19 cellular contexts compared by ENCODE assay signal in the genomic region with DNA sequence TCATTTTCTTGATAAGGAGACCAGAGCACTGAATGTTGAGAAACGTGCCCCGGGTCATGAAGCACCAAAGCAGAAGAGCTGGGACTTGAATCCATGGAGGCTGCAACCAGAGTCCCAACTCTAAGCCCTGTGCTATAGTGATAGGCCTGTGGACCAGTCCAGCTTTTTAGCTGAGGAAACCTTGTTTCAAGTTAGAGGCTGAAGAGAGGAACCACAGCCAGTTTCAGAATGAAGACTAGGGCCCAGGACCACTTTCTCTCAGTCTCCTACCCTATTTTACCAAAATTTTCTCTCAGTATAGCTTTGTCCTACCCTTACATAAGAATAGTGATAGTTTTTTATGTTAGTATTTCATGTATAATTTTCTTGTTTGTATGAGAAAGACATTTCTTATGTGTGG. TPM values are rescaled to one million over a fixed set of nuclear protein-coding genes. Genes with fewer than 3 reads are reported as not detected.
A peak's percentile ranks its signal among the peaks of the same experiment; 100 is the strongest.
DNase-seq lines count a peak whose midpoint lies in the region; ATAC-seq and FAIRE-seq lines count a peak whose summit lies in the region.
"Had no signal": no experiment of that assay in that cellular context is flagged by ENCODE, and none has a peak within 500 bp of the region (broad histone marks: within the 10 kb centered on the region; RNA-seq: fewer than 3 reads in every experiment).

No MANE protein-coding gene starts in this region.

- FAIRE-seq in GM19239 (lab: Jason Lieb, UNC): no peak
- FAIRE-seq: RCC 7860 had no signal

- DNase-seq in GM19239 (ENCODE audit: insufficient read length, low spot score) (no peak), medulla oblongata (ENCODE audit: extremely low spot score) (no peak), sciatic nerve (ENCODE audit: low spot score) (no peak)
- DNase-seq in activated T-cell treated with anti-CD3 and anti-CD28 coated beads, Interleukin-2, amount 50 U/mL, for 48 hours: no peak
- DNase-seq: Calu3; CD4-positive, CD25-positive, alpha-beta regulatory T cell; DMS79; IMR-90; MV-4-11; NCI-H1436 treated with DMSO at 0.1 percent for 48 hours; NCI-H2081; NCI-H524; SHP77 had no signal

- ATAC-seq in GM18498 (IDR thresholded peaks at IDR 0.05; ENCODE audit: unreplicated experiment) (peak; percentile 51), GM19351 (IDR thresholded peaks at IDR 0.05; ENCODE audit: unreplicated experiment) (peak; percentile 62), HG02623 (IDR thresholded peaks at IDR 0.05; ENCODE audit: unreplicated experiment) (peak; percentile 39), HG03558 (IDR thresholded peaks at IDR 0.05; ENCODE audit: extremely low read depth, unreplicated experiment) (peak; percentile 39), sciatic nerve (no peak)
- ATAC-seq: SK-N-SH treated with all-trans-retinoic acid at 6 μM for 48 hours had no signal

- intact Hi-C loops in sciatic nerve (cut with DNase I): no loop called here

RNA-seq across cellular contexts. Expression of gene CSTF2T, which starts 44.8 kb away (rescaled TPM):
- total RNA-seq in sciatic nerve: 21.5 TPM
